ENCODE assay signal across 1 cellular context in the genomic region with DNA sequence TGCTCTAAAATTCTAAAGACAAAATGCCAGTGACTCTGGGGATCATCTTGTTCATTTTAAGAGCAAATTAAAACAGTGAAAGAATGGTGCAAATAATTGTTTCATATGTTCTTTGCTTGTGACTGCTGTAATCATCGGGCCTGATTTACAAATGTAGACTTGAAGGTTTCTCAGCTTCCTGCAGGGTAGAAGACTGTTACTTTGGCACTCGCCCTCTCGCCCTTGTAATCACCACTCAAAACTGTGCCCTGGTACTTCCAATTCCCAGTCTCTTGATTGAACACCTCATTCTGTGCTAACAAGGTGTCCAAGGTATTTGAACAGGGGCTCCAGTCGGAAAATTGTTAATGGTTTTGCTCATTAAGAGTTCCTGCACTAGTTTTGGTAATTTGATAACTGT.
TF ChIP-seq lines count a peak whose summit lies in the region.

No MANE protein-coding gene starts in this region.

TF ChIP-seq in SK-N-SH, 30 proteins besides CTCF, POLR2A, EP300 and RAD21:
- TF ChIP-seq POLR2AphosphoS5 (IDR thresholded peaks at IDR 0.05; ENCODE audit: low read depth, low read length) = no peak
- TF ChIP-seq, protein P1, sequence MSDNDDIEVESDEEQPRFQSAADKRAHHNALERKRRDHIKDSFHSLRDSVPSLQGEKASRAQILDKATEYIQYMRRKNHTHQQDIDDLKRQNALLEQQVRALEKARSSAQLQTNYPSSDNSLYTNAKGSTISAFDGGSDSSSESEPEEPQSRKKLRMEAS (IDR thresholded peaks at IDR 0.05; ENCODE audit: low read depth) = no peak
- no peak for TF ChIP-seq GATA2 (CRISPR knock-in tag; IDR thresholded peaks at IDR 0.05)
- no peak for TF ChIP-seq TEAD4 (IDR thresholded peaks at IDR 0.05; ENCODE audit: borderline replicate concordance, insufficient read depth)
- TF ChIP-seq SIN3A (IDR thresholded peaks at IDR 0.05; ENCODE audit: borderline replicate concordance, low read depth, low read length) = no peak
- TF ChIP-seq ELF1 (IDR thresholded peaks at IDR 0.05) = no peak
- no peak for TF ChIP-seq CHD2 (IDR thresholded peaks at IDR 0.05; ENCODE audit: low read length, partially characterized antibody)
- TF ChIP-seq TCF12 (IDR thresholded peaks at IDR 0.05) = no peak
- no peak for TF ChIP-seq JUND (IDR thresholded peaks at IDR 0.05)
- no peak for TF ChIP-seq NRF1 (IDR thresholded peaks at IDR 0.05; ENCODE audit: low read depth, low read length)
- no peak for TF ChIP-seq TAF1 (IDR thresholded peaks at IDR 0.05; ENCODE audit: borderline replicate concordance, low read depth, low read length)
- TF ChIP-seq, protein P2, sequence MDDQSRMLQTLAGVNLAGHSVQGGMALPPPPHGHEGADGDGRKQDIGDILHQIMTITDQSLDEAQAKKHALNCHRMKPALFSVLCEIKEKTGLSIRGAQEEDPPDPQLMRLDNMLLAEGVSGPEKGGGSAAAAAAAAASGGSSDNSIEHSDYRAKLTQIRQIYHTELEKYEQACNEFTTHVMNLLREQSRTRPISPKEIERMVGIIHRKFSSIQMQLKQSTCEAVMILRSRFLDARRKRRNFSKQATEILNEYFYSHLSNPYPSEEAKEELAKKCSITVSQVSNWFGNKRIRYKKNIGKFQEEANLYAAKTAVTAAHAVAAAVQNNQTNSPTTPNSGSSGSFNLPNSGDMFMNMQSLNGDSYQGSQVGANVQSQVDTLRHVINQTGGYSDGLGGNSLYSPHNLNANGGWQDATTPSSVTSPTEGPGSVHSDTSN (IDR thresholded peaks at IDR 0.05) = no peak
- no peak for TF ChIP-seq YY1 (IDR thresholded peaks at IDR 0.05; ENCODE audit: low read depth)
- no peak for TF ChIP-seq FOSL2 (IDR thresholded peaks at IDR 0.05; ENCODE audit: borderline replicate concordance, low read depth)
- TF ChIP-seq, protein P3, sequence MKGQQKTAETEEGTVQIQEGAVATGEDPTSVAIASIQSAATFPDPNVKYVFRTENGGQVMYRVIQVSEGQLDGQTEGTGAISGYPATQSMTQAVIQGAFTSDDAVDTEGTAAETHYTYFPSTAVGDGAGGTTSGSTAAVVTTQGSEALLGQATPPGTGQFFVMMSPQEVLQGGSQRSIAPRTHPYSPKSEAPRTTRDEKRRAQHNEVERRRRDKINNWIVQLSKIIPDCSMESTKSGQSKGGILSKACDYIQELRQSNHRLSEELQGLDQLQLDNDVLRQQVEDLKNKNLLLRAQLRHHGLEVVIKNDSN (IDR thresholded peaks at IDR 0.05; ENCODE audit: borderline replicate concordance, low read depth) = no peak
